Comparison of ENCODE assay signal across 9 cellular contexts in genomic region chr2:86185517-86186212, GRCh38. TPM values are rescaled to one million over a fixed set of nuclear protein-coding genes. Genes with fewer than 3 reads are reported as not detected.
A peak's percentile ranks its signal among the peaks of the same experiment; 100 is the strongest.
DNase-seq lines count a peak whose midpoint lies in the region; ATAC-seq and TF ChIP-seq lines count a peak whose summit lies in the region.
"Had no signal": no experiment of that assay in that cellular context is flagged by ENCODE, and none has a peak within 500 bp of the region (broad histone marks: within the 10 kb centered on the region; RNA-seq: fewer than 3 reads in every experiment).

No MANE protein-coding gene starts in this region.

- peaks cover 100% of the 10 kb centered on the region for H3K79me2 ChIP-seq in hepatocyte

- peaks cover 22% of the 10 kb centered on the region for H3K36me3 ChIP-seq in SK-N-MC (ENCODE audit: insufficient read depth, low read length)
- H3K36me3 ChIP-seq in hepatocyte (replicated peaks; ENCODE audit: insufficient read depth, low read depth): no peaks in the 10 kb centered on the region

- no peaks in the 10 kb centered on the region for H3K27me3 Mint-ChIP-seq in stimulated activated naive CD8-positive, alpha-beta T cell treated with anti-CD3 and anti-CD28 coated beads, Interleukin-15, amount 100 ng/mL, for 72 hours

- no peaks in the 10 kb centered on the region for H3K9me2 ChIP-seq in hepatocyte (replicated peaks; ENCODE audit: insufficient read depth)

- H3K4me1 Mint-ChIP-seq in stimulated activated naive CD8-positive, alpha-beta T cell treated with anti-CD3 and anti-CD28 coated beads, Interleukin-15, amount 100 ng/mL, for 72 hours: peaks cover 74% of the 10 kb centered on the region

- H4K20me1 ChIP-seq in hepatocyte (ENCODE audit: insufficient read depth, poor library complexity, severe bottlenecking): peaks cover 19% of the 10 kb centered on the region

- H3K4me3 Mint-ChIP-seq in stimulated activated naive CD8-positive, alpha-beta T cell treated with anti-CD3 and anti-CD28 coated beads, Interleukin-15, amount 100 ng/mL, for 72 hours: peak overlapping the region; percentile 52 to 70

- TF ChIP-seq CTCF in hepatocyte (IDR thresholded peaks at IDR 0.05; ENCODE audit: poor library complexity): no peak

- no peak overlapping the region for H2AFZ ChIP-seq in hepatocyte

- H3K9me3 Mint-ChIP-seq in stimulated activated naive CD8-positive, alpha-beta T cell treated with anti-CD3 and anti-CD28 coated beads, Interleukin-15, amount 100 ng/mL, for 72 hours: no peaks in the 10 kb centered on the region

- H3K4me1 ChIP-seq in hepatocyte (ENCODE audit: insufficient read depth): no peaks in the 10 kb centered on the region

- H3K4me2 ChIP-seq in hepatocyte: no peak overlapping the region

- peak; percentile 66 for ATAC-seq in stimulated activated naive CD8-positive, alpha-beta T cell treated with anti-CD3 and anti-CD28 coated beads, Interleukin-15, amount 100 ng/mL, for 72 hours
- ATAC-seq in HG03139 (IDR thresholded peaks at IDR 0.05; ENCODE audit: unreplicated experiment): no peak

- H3K9me3 ChIP-seq in SK-N-MC (ENCODE audit: low read depth, low read length) (no peaks in the 10 kb centered on the region), hepatocyte (ENCODE audit: low read depth) (no peaks in the 10 kb centered on the region)

- DNase-seq in NCI-H82 (lab: John Stamatoyannopoulos, UW) (peak; percentile 45), NCI-H82 treated with DMSO at 0.1 percent for 48 hours (lab: John Stamatoyannopoulos, UW; ENCODE audit: unreplicated experiment) (no peak), SK-N-MC (ENCODE audit: low read depth, low spot score) (no peak), hepatocyte (ENCODE audit: low spot score) (no peak), Kasumi-1 (lab: John Stamatoyannopoulos, UW) (no peak), foreskin melanocyte (no peak)
- no peak for DNase-seq in stimulated activated naive CD8-positive, alpha-beta T cell treated with anti-CD3 and anti-CD28 coated beads, Interleukin-15, amount 100 ng/mL, for 72 hours
- DNase-seq: glutamatergic neuron had no signal

- H3K9ac ChIP-seq in SK-N-MC (ENCODE audit: insufficient read length): no peak overlapping the region

- H3K27ac Mint-ChIP-seq in stimulated activated naive CD8-positive, alpha-beta T cell treated with anti-CD3 and anti-CD28 coated beads, Interleukin-15, amount 100 ng/mL, for 72 hours: peak overlapping the region; percentile 91 to 96

- no peaks in the 10 kb centered on the region for H3K27me3 ChIP-seq in hepatocyte

- 76% methylated on average over 1 of the region's 1 CpG for WGBS in hepatocyte (ENCODE audit: low lambda C conversion rate, missing lambda C conversion rate)

- peak overlapping the region; percentile 13; the same call in 1 of the 2 replicates for H3K4me3 ChIP-seq in SK-N-MC
- no peak overlapping the region for H3K4me3 ChIP-seq in hepatocyte

- peak overlapping the region; percentile 82 for H3K27ac ChIP-seq in SK-N-MC
- H3K27ac ChIP-seq in hepatocyte: peak overlapping the region; percentile 28

RNA-seq across cellular contexts. Expression of gene IMMT, which starts 9.6 kb away (rescaled TPM):
- 60.1 and 63.2 TPM in 2 replicates for total RNA-seq in hepatocyte
- polyA plus RNA-seq in hepatocyte: 67.9 and 70.7 TPM in 2 replicates

RNA-seq across cellular contexts. Expression of gene MRPL35, which starts 13.6 kb away (rescaled TPM):
- 22.4 and 33.1 TPM in 2 replicates for total RNA-seq in hepatocyte
- 23.9 and 36.8 TPM in 2 replicates for polyA plus RNA-seq in hepatocyte
